Comparison of ENCODE assay signal across 1 cellular context in the genomic region with DNA sequence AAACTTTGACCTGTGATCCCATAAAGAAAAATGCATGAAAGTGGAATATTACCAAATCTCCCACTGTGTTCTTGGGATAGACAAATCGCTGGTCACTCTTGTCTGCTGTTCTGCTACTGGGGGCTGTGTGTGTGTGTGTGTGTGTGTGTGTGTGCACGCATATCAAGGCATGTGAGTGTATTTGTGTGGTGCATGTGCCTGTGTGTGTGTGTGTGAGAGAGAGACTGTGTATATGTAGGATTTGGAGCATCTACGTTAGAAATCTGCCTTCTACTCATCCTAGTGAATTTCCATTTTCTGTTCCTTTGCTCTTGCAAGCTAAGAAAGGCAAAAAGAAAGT.
TF ChIP-seq lines count a peak whose summit lies in the region.

No MANE protein-coding gene starts in this region.

TF ChIP-seq in A549, 52 proteins besides CTCF, POLR2A, EP300 and RAD21 (continued from another document):
- TF ChIP-seq, protein P1, sequence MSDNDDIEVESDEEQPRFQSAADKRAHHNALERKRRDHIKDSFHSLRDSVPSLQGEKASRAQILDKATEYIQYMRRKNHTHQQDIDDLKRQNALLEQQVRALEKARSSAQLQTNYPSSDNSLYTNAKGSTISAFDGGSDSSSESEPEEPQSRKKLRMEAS (IDR thresholded peaks at IDR 0.05) = no peak
- TF ChIP-seq, protein P2, sequence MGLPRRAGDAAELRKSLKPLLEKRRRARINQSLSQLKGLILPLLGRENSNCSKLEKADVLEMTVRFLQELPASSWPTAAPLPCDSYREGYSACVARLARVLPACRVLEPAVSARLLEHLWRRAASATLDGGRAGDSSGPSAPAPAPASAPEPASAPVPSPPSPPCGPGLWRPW (IDR thresholded peaks at IDR 0.05) = no peak
- no peak for TF ChIP-seq MYC (IDR thresholded peaks at IDR 0.05; ENCODE audit: borderline replicate concordance, low read length)
- TF ChIP-seq, protein P3, sequence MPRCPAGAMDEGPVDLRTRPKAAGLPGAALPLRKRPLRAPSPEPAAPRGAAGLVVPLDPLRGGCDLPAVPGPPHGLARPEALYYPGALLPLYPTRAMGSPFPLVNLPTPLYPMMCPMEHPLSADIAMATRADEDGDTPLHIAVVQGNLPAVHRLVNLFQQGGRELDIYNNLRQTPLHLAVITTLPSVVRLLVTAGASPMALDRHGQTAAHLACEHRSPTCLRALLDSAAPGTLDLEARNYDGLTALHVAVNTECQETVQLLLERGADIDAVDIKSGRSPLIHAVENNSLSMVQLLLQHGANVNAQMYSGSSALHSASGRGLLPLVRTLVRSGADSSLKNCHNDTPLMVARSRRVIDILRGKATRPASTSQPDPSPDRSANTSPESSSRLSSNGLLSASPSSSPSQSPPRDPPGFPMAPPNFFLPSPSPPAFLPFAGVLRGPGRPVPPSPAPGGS (IDR thresholded peaks at IDR 0.05) = no peak
- TF ChIP-seq HDAC2 (IDR thresholded peaks at IDR 0.05) = no peak
- no peak for TF ChIP-seq FOSB (CRISPR knock-in tag; IDR thresholded peaks at IDR 0.05)
- no peak for TF ChIP-seq NPAS2 (CRISPR knock-in tag; IDR thresholded peaks at IDR 0.05; ENCODE audit: borderline replicate concordance)
- TF ChIP-seq MAFK (IDR thresholded peaks at IDR 0.05; ENCODE audit: partially characterized antibody) = no peak
TF ChIP-seq in A549: peak in this region for 0.
